ENCODE assay signal across 17 cellular contexts in the genomic region with DNA sequence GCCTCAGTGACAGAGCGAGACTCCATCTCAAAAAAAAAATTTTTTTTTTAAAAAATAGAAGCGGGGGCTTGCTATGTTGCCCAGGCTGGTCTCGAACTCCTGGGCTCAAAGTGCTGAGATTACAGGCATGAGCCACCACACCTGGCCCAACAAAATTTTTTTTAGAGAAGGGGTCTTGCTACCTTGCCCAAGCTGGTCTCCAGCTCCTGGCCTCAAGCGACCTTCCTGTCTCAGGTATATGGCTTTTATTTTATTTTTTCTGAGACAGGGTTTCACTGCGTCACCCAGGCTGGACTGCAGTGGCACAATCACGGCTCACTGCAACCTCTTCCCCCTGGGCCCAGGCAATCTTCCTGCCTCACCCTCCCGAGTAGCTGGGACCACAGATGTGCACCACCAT. TPM values are rescaled to one million over a fixed set of nuclear protein-coding genes. Genes with fewer than 3 reads are reported as not detected.
A peak's percentile ranks its signal among the peaks of the same experiment; 100 is the strongest.
DNase-seq lines count a peak whose midpoint lies in the region; ATAC-seq and TF ChIP-seq lines count a peak whose summit lies in the region.
"Had no signal": no experiment of that assay in that cellular context is flagged by ENCODE, and none has a peak within 500 bp of the region (broad histone marks: within the 10 kb centered on the region; RNA-seq: fewer than 3 reads in every experiment).

No MANE protein-coding gene starts in this region.

- H3K9me3 Mint-ChIP-seq in activated T-cell treated with anti-CD3 and anti-CD28 coated beads, Interleukin-2, amount 50 U/mL, for 4 hours, result no peaks in the 10 kb centered on the region
- H3K9me3 Mint-ChIP-seq in activated CD8-positive, alpha-beta T cell treated with anti-CD3 and anti-CD28 coated beads, Interleukin-2, amount 10 ng/mL, durations not matched to agents 7 days and 5 days (ENCODE audit: insufficient read depth), result no peaks in the 10 kb centered on the region
- H3K9me3 Mint-ChIP-seq in memory B cell, result no peaks in the 10 kb centered on the region
- no peaks in the 10 kb centered on the region for H3K9me3 Mint-ChIP-seq in stimulated activated memory B cell treated with anti-CD40 and anti-IgM and Interleukin-4, amounts not matched to agents 10 μg/mL and 1 μg/mL and 100 μg/mL, for 72 hours

- CTCF ChIA-PET in activated CD8-positive, alpha-beta T cell treated with anti-CD3 and anti-CD28 coated beads, Interleukin-2, amount 10 ng/mL, durations not matched to agents 7 days and 5 days (lab: Charles Lee), result no interaction called here
- CTCF ChIA-PET in HEK293T (lab: Yijun Ruan, JAX), result interaction anchor here (0.9 kb wide), 1 partner anchor 15 kb away, joined by 4 read pairs; no protein-coding TSS in a partner anchor

- no peak for DNase-seq in activated T-cell treated with anti-CD3 and anti-CD28 coated beads, Interleukin-2, amount 50 U/mL, for 4 hours
- no peak for DNase-seq in activated T-cell treated with anti-CD3 and anti-CD28 coated beads, Interleukin-2, amount 50 U/mL, for 48 hours
- DNase-seq in activated CD8-positive, alpha-beta T cell treated with anti-CD3 and anti-CD28 coated beads, Interleukin-2, amount 10 ng/mL, durations not matched to agents 7 days and 5 days, result no peak
- DNase-seq in memory B cell (ENCODE audit: low spot score in 2 of 2), result no peak
- no peak for DNase-seq in HEK293T (ENCODE audit: extremely low spot score)
- no peak for DNase-seq in NCI-H1417 treated with DMSO at 0.1 percent for 48 hours (lab: John Stamatoyannopoulos, UW)
- DNase-seq: activated CD4-positive, alpha-beta T cell treated with anti-CD3 and anti-CD28 coated beads, Interleukin-2, amount 50 U/mL, for 4 hours; activated naive CD4-positive, alpha-beta T cell treated with anti-CD3 and anti-CD28 coated beads, Interleukin-2, amount 50 U/mL, for 16 hours; heart right ventricle; left cardiac atrium; NCI-H526; T-helper 17 cell had no signal

- H3K4me1 Mint-ChIP-seq in activated T-cell treated with anti-CD3 and anti-CD28 coated beads, Interleukin-2, amount 50 U/mL, for 4 hours (ENCODE audit: low read depth), result peaks cover 9% of the 10 kb centered on the region
- H3K4me1 Mint-ChIP-seq in activated CD8-positive, alpha-beta T cell treated with anti-CD3 and anti-CD28 coated beads, Interleukin-2, amount 10 ng/mL, durations not matched to agents 7 days and 5 days (ENCODE audit: low read depth), result peaks cover 20% of the 10 kb centered on the region
- peaks cover 19% of the 10 kb centered on the region for H3K4me1 Mint-ChIP-seq in memory B cell
- peaks cover 37% of the 10 kb centered on the region for H3K4me1 Mint-ChIP-seq in stimulated activated memory B cell treated with anti-CD40 and anti-IgM and Interleukin-4, amounts not matched to agents 10 μg/mL and 1 μg/mL and 100 μg/mL, for 72 hours

- H3K27me3 Mint-ChIP-seq in activated T-cell treated with anti-CD3 and anti-CD28 coated beads, Interleukin-2, amount 50 U/mL, for 4 hours (ENCODE audit: low read depth), result peaks cover 3% of the 10 kb centered on the region
- no peaks in the 10 kb centered on the region for H3K27me3 Mint-ChIP-seq in activated CD8-positive, alpha-beta T cell treated with anti-CD3 and anti-CD28 coated beads, Interleukin-2, amount 10 ng/mL, durations not matched to agents 7 days and 5 days (ENCODE audit: low read depth)
- H3K27me3 Mint-ChIP-seq in memory B cell, result no peaks in the 10 kb centered on the region
- no peaks in the 10 kb centered on the region for H3K27me3 Mint-ChIP-seq in stimulated activated memory B cell treated with anti-CD40 and anti-IgM and Interleukin-4, amounts not matched to agents 10 μg/mL and 1 μg/mL and 100 μg/mL, for 72 hours
- H3K27me3 Mint-ChIP-seq: T-helper 17 cell had no signal

- no peaks in the 10 kb centered on the region for H3K36me3 Mint-ChIP-seq in activated T-cell treated with anti-CD3 and anti-CD28 coated beads, Interleukin-2, amount 50 U/mL, for 4 hours (ENCODE audit: insufficient read depth)
- peaks cover 13% of the 10 kb centered on the region for H3K36me3 Mint-ChIP-seq in activated CD8-positive, alpha-beta T cell treated with anti-CD3 and anti-CD28 coated beads, Interleukin-2, amount 10 ng/mL, durations not matched to agents 7 days and 5 days (ENCODE audit: low read depth)
- H3K36me3 Mint-ChIP-seq in memory B cell, result no peaks in the 10 kb centered on the region
- H3K36me3 Mint-ChIP-seq in stimulated activated memory B cell treated with anti-CD40 and anti-IgM and Interleukin-4, amounts not matched to agents 10 μg/mL and 1 μg/mL and 100 μg/mL, for 72 hours, result no peaks in the 10 kb centered on the region

- ATAC-seq in activated T-cell treated with anti-CD3 and anti-CD28 coated beads, Interleukin-2, amount 50 U/mL, for 4 hours, result no peak
- no peak for ATAC-seq in activated CD8-positive, alpha-beta T cell treated with anti-CD3 and anti-CD28 coated beads, Interleukin-2, amount 10 ng/mL, durations not matched to agents 7 days and 5 days
- ATAC-seq in memory B cell (ENCODE audit: low read depth), result no peak
- ATAC-seq in stimulated activated memory B cell treated with anti-CD40 and anti-IgM and Interleukin-4, amounts not matched to agents 10 μg/mL and 1 μg/mL and 100 μg/mL, for 72 hours, result no peak
- ATAC-seq in GM21423 (IDR thresholded peaks at IDR 0.05; ENCODE audit: unreplicated experiment), result no peak
- ATAC-seq: esophagus mucosa, heart right ventricle, left cardiac atrium, T-helper 17 cell had no signal

- H3K27ac Mint-ChIP-seq in activated CD8-positive, alpha-beta T cell treated with anti-CD3 and anti-CD28 coated beads, Interleukin-2, amount 10 ng/mL, durations not matched to agents 7 days and 5 days, result no peak overlapping the region
- no peak overlapping the region for H3K27ac Mint-ChIP-seq in memory B cell
- no peak overlapping the region for H3K27ac Mint-ChIP-seq in stimulated activated memory B cell treated with anti-CD40 and anti-IgM and Interleukin-4, amounts not matched to agents 10 μg/mL and 1 μg/mL and 100 μg/mL, for 72 hours

- POLR2A ChIA-PET in activated CD8-positive, alpha-beta T cell treated with anti-CD3 and anti-CD28 coated beads, Interleukin-2, amount 10 ng/mL, durations not matched to agents 7 days and 5 days (lab: Charles Lee), result no interaction called here
- POLR2A ChIA-PET in HEK293T (lab: Yijun Ruan, JAX), result interaction anchor here (1.2 to 2.9 kb wide), 4 partner anchors 9 to 183 kb away, joined by 3 to 13 read pairs (median 4); a partner anchor contains a TSS

- H3K4me3 Mint-ChIP-seq in activated T-cell treated with anti-CD3 and anti-CD28 coated beads, Interleukin-2, amount 50 U/mL, for 4 hours, result peak overlapping the region; percentile 31
- peak overlapping the region; percentile 10 for H3K4me3 Mint-ChIP-seq in activated CD8-positive, alpha-beta T cell treated with anti-CD3 and anti-CD28 coated beads, Interleukin-2, amount 10 ng/mL, durations not matched to agents 7 days and 5 days
- H3K4me3 Mint-ChIP-seq in memory B cell, result peak overlapping the region; percentile 15
- peak overlapping the region; percentile 31 for H3K4me3 Mint-ChIP-seq in stimulated activated memory B cell treated with anti-CD40 and anti-IgM and Interleukin-4, amounts not matched to agents 10 μg/mL and 1 μg/mL and 100 μg/mL, for 72 hours

TF ChIP-seq in HEK293T, 16 proteins besides CTCF, POLR2A, EP300 and RAD21:
- TF ChIP-seq ELF4 (IDR thresholded peaks at IDR 0.05) (no peak), NFRKB (IDR thresholded peaks at IDR 0.05) (no peak), LEF1 (IDR thresholded peaks at IDR 0.05; ENCODE audit: borderline replicate concordance) (no peak)

RNA-seq across cellular contexts. Expression of a gene that starts 1.6 kb away (rescaled TPM):
- 10 to 100 TPM; 20.6 to 26.4 (median 21.0) TPM for total RNA-seq in activated T-cell treated with anti-CD3 and anti-CD28 coated beads, Interleukin-2, amount 50 U/mL, for 4 hours
- total RNA-seq in activated CD8-positive, alpha-beta T cell treated with anti-CD3 and anti-CD28 coated beads, Interleukin-2, amount 10 ng/mL, durations not matched to agents 7 days and 5 days, result 10 to 100 TPM; 20.7 to 20.9 TPM

RNA-seq across cellular contexts. Expression of a gene that starts 20.7 kb away (rescaled TPM):
- 10 to 100 TPM; 23.0 to 25.0 (median 24.7) TPM for total RNA-seq in activated T-cell treated with anti-CD3 and anti-CD28 coated beads, Interleukin-2, amount 50 U/mL, for 4 hours
- 10 to 100 TPM; 10.6 to 12.3 TPM for total RNA-seq in activated CD8-positive, alpha-beta T cell treated with anti-CD3 and anti-CD28 coated beads, Interleukin-2, amount 10 ng/mL, durations not matched to agents 7 days and 5 days

RNA-seq across cellular contexts. Expression of a gene that starts 29.9 kb away (rescaled TPM):
- total RNA-seq in activated T-cell treated with anti-CD3 and anti-CD28 coated beads, Interleukin-2, amount 50 U/mL, for 4 hours, result under 1 TPM; 0.16 to 0.23 (median 0.22) TPM
- total RNA-seq in activated CD8-positive, alpha-beta T cell treated with anti-CD3 and anti-CD28 coated beads, Interleukin-2, amount 10 ng/mL, durations not matched to agents 7 days and 5 days, result not detected
- total RNA-seq: A673, heart right ventricle, left cardiac atrium, RPMI7951, T-helper 17 cell had no signal

RNA-seq across cellular contexts. Expression of a gene that starts 56.8 kb away (rescaled TPM):
- total RNA-seq in activated T-cell treated with anti-CD3 and anti-CD28 coated beads, Interleukin-2, amount 50 U/mL, for 4 hours, result 100 to 1,000 TPM; 166 to 197 (median 178) TPM
- 10 to 100 TPM; 57.3 to 60.9 TPM for total RNA-seq in activated CD8-positive, alpha-beta T cell treated with anti-CD3 and anti-CD28 coated beads, Interleukin-2, amount 10 ng/mL, durations not matched to agents 7 days and 5 days

RNA-seq across cellular contexts. Expression of a gene that starts 57.0 kb away (rescaled TPM):
- 10 to 100 TPM; 11.9 to 12.7 (median 12.0) TPM for total RNA-seq in activated T-cell treated with anti-CD3 and anti-CD28 coated beads, Interleukin-2, amount 50 U/mL, for 4 hours
- 1 to 10 TPM; 7.7 to 8.3 TPM for total RNA-seq in activated CD8-positive, alpha-beta T cell treated with anti-CD3 and anti-CD28 coated beads, Interleukin-2, amount 10 ng/mL, durations not matched to agents 7 days and 5 days
